Comparison of ENCODE assay signal across 8 cellular contexts in the genomic region with DNA sequence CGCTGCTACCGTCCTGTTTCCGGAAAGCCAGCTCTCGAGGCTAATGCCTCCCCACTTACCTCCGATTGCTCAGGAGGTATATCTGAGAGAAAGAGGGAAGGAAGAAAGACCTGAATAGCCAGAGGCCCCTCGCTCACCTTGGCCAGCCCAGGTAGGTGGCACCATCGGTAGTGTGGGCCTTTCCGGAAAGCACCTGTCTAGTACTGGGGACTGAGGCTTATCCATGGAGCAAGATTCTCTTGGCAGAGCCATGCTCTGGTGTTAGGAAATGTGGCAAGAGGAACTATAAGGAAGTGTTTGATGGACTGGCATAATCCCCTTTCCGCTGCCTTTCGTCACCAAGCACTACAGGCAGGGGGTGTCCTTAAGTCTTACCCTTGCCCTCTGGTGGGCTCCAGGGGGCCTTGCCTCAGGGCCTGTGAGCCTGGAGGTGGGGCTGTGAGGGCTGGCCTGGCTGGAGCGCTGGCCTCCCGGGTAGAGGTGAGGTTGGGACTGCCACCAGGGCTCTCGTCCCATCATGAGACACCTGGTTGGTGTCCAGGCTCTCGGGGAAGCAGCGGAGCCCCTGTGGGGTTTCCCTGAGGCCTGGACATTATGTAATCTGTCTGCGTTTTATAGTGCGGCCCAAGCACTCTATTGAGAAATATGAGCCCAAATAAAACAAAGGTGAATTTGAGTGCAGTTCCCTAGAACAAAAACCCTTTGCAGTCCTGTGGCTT. TPM values are rescaled to one million over a fixed set of nuclear protein-coding genes. Genes with fewer than 3 reads are reported as not detected.
DNase-seq lines count a peak whose midpoint lies in the region; TF ChIP-seq lines count a peak whose summit lies in the region.

No MANE protein-coding gene starts in this region.

- peak overlapping the region; percentile 33 for H3K27ac ChIP-seq in caudate nucleus (ENCODE audit: low read depth, low read length)

- DNase-seq in CD1c-positive myeloid dendritic cell (ENCODE audit: extremely low spot score) (peak; percentile 66), LNCaP clone FGC (ENCODE audit: low read depth) (peak; percentile 35), caudate nucleus (lab: John Stamatoyannopoulos, UW) (no peak), NCI-H2227 treated with DMSO at 0.1 percent for 48 hours (lab: John Stamatoyannopoulos, UW) (no peak), HuH-7 (ENCODE audit: low spot score) (no peak)
- DNase-seq in activated CD4-positive, CD25-positive, alpha-beta regulatory T cell (lab: John Stamatoyannopoulos, UW), result no peak
- no peak for DNase-seq in activated naive CD4-positive, alpha-beta T cell treated with anti-CD3 and anti-CD28 coated beads, Interleukin-2, amount 50 U/mL, for 16 hours

- H3K4me3 ChIP-seq in LNCaP clone FGC (ENCODE audit: low read depth, low read length) (peak overlapping the region; percentile 79), mononuclear cell (ENCODE audit: low read length) (peak overlapping the region; percentile 84)

- peaks cover 78% of the 10 kb centered on the region for H3K4me1 ChIP-seq in mononuclear cell (ENCODE audit: insufficient read depth, low read length)

- no peaks in the 10 kb centered on the region for H3K9me3 ChIP-seq in mononuclear cell (ENCODE audit: low read depth, low read length)

- no peak for TF ChIP-seq CTCF in LNCaP clone FGC (IDR thresholded peaks at IDR 0.05; ENCODE audit: control insufficient read depth, extremely low read depth, insufficient read depth)

- H3K27me3 ChIP-seq in mononuclear cell (ENCODE audit: insufficient read depth, low read length), result no peaks in the 10 kb centered on the region

RNA-seq across cellular contexts. Expression of a gene that starts 2.9 kb away (rescaled TPM):
- 29.6 TPM for total RNA-seq in mononuclear cell

Comparison
In these comparisons a context has a peak if more than half of its experiments do, and no peak if none do; other contexts are left out.
1. DNase-seq: peak in CD1c-positive myeloid dendritic cell (single experiment) and LNCaP clone FGC (single experiment); none in caudate nucleus (0 of 61), activated CD4-positive, CD25-positive, alpha-beta regulatory T cell (0 of 4), NCI-H2227 treated with DMSO at 0.1 percent for 48 hours (single experiment), activated naive CD4-positive, alpha-beta T cell treated with anti-CD3 and anti-CD28 coated beads, Interleukin-2, amount 50 U/mL, for 16 hours (single experiment) and HuH-7 (single experiment).